Comparison of ENCODE assay signal across 18 cellular contexts in the genomic region with DNA sequence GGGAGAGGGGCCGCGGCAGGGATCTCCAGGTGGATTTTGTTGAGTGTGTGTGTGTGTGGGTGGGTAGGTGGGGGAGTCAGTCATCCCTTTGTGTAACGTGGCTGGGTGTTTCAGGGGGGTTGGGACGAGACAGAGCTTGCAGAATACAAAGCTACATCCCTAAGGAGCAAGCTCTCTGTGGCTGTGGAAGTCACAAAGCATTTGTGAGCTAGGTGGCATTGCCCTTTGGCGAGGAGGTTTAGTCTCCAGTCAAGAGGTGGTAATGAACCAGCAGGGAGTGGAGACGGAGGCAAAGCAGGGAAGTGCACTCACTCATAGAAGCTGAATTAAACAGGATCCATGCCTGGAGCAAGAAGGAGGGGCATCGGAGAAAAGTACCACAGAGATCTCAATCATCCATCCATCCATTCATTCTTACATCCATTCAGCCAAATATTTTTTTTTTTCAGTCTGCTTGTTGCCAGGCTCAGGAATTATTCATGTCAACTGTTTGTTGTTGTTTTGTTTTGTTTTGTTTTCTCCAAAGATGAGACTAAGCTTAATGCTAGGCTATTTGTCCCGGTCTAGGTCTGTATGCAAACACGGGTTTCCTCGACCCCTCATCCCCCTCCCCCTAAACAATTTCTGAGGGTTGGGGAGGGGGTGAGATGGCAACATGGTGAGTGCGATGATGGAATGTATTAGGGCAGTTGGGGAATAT. TPM values are rescaled to one million over a fixed set of nuclear protein-coding genes. Genes with fewer than 3 reads are reported as not detected.
DNase-seq lines count a peak whose midpoint lies in the region; ATAC-seq, FAIRE-seq and TF ChIP-seq lines count a peak whose summit lies in the region.
"Had no signal": no experiment of that assay in that cellular context is flagged by ENCODE, and none has a peak within 500 bp of the region (broad histone marks: within the 10 kb centered on the region; RNA-seq: fewer than 3 reads in every experiment).

No MANE protein-coding gene starts in this region.

- H3K4me3 Mint-ChIP-seq in GM23338: peak overlapping the region; percentile 72

- no peak for FAIRE-seq in H54 (lab: Jason Lieb, UNC)

- H3K79me1 ChIP-seq in neuronal stem cell (ENCODE audit: low read depth, low read length): no peaks in the 10 kb centered on the region

- ATAC-seq in GM23338 (peak; percentile 62), foreskin keratinocyte (peak; percentile 25), GM21529 (IDR thresholded peaks at IDR 0.05; ENCODE audit: unreplicated experiment) (no peak), HG03469 (IDR thresholded peaks at IDR 0.05; ENCODE audit: unreplicated experiment) (no peak)

- no peaks in the 10 kb centered on the region for H3K9me3 ChIP-seq in neuronal stem cell (replicated peaks in 1 of 2; ENCODE audit: control insufficient read depth in 2 of 2, insufficient read depth in 1 of 2, low read depth in 1 of 2, low read length in 2 of 2)

- H2BK12ac ChIP-seq in neuronal stem cell (ENCODE audit: low read length): no peak overlapping the region

- no peak overlapping the region for H4K8ac ChIP-seq in neuronal stem cell (ENCODE audit: low read depth, low read length)

- H3K36me3 ChIP-seq in GM23338 (ENCODE audit: insufficient read depth) (no peaks in the 10 kb centered on the region), neuronal stem cell (replicated peaks in 1 of 2; ENCODE audit: control insufficient read depth in 2 of 2, insufficient read depth in 2 of 2, low read length in 2 of 2) (no peaks in the 10 kb centered on the region)
- H3K36me3 ChIP-seq: cardiac muscle cell, WERI-Rb-1 had no signal

- H2BK5ac ChIP-seq in neuronal stem cell (ENCODE audit: low read length): no peak overlapping the region

- no peak overlapping the region for H2AK5ac ChIP-seq in neuronal stem cell (ENCODE audit: low read depth, low read length)

- TF ChIP-seq CTCF in GM23338 (conservative IDR thresholded peaks at IDR 0.05; ENCODE audit: low read depth in 2 of 2) (no peak), foreskin keratinocyte (conservative IDR thresholded peaks at IDR 0.05) (no peak)

- H2BK15ac ChIP-seq in neuronal stem cell (ENCODE audit: low read length): no peak overlapping the region

- no peaks in the 10 kb centered on the region for H3K79me2 ChIP-seq in GM23338 (replicated peaks; ENCODE audit: insufficient read depth)

- no CpG with 5 or more reads among the region's 11 CpGs for WGBS in neuronal stem cell (ENCODE audit: extremely low coverage in 2 of 2, insufficient read length in 2 of 2, insufficient replicate concordance in 1 of 2), 2 donors

- H3K4me2 ChIP-seq in GM23338: peak overlapping the region; percentile 92
- peak overlapping the region; percentile 80 for H3K4me2 ChIP-seq in neuronal stem cell (ENCODE audit: insufficient read depth, low read length, poor library complexity, severe bottlenecking)

- H3K4ac ChIP-seq in neuronal stem cell (ENCODE audit: low read length): no peak overlapping the region

- peaks cover 36% of the 10 kb centered on the region for H3K27me3 ChIP-seq in GM23338 (ENCODE audit: insufficient read depth)
- H3K27me3 ChIP-seq in foreskin keratinocyte: peaks cover 58% of the 10 kb centered on the region
- peaks cover 0 to 47% (median 17%) of the 10 kb centered on the region in 3 experiments for H3K27me3 ChIP-seq in neuronal stem cell (ENCODE audit: control insufficient read depth in 3 of 3, insufficient read depth in 3 of 3, low read depth in 1 of 3, low read length in 3 of 3)

- 0 out of 2 replicates have a peak, but pooled peaks cover 4% of the 10 kb centered on the region for H4K20me1 ChIP-seq in GM23338 (replicated peaks; ENCODE audit: insufficient read depth)

- H3K9ac ChIP-seq in neuronal stem cell (ENCODE audit: low read depth, low read length, poor library complexity): no peak overlapping the region

- no peak overlapping the region for H3K18ac ChIP-seq in neuronal stem cell (ENCODE audit: low read length)

- H3K9me2 ChIP-seq in GM23338 (ENCODE audit: insufficient read depth): no peaks in the 10 kb centered on the region

- H3K27ac Mint-ChIP-seq in GM23338: no peak overlapping the region

- TF ChIP-seq POLR2A in H54 (IDR thresholded peaks at IDR 0.05; ENCODE audit: low read depth, low read length): no peak

- H3K9me3 Mint-ChIP-seq in GM23338: no peaks in the 10 kb centered on the region

- no peak overlapping the region for H4K91ac ChIP-seq in neuronal stem cell (ENCODE audit: low read depth, low read length, poor library complexity)

- H3F3A ChIP-seq in GM23338 (replicated peaks; ENCODE audit: low read depth): no peaks in the 10 kb centered on the region

- peaks cover 19% of the 10 kb centered on the region for H3K27me3 Mint-ChIP-seq in GM23338 (ENCODE audit: insufficient read depth, low read depth, poor library complexity)

- no peak overlapping the region for H3K14ac ChIP-seq in neuronal stem cell (ENCODE audit: low read length)

- H2AFZ ChIP-seq in GM23338: peak overlapping the region; percentile 93; the same call in 1 of the 2 replicates
- no peak overlapping the region for H2AFZ ChIP-seq in neuronal stem cell (ENCODE audit: low read length)

- H3K4me3 ChIP-seq in GM23338: peak overlapping the region; percentile 81
- H3K4me3 ChIP-seq in neuronal stem cell (ENCODE audit: low read length in 2 of 2): peak overlapping the region in 1 of 2 donors; percentile 9

- DNase-seq in GM23338 (ENCODE audit: low spot score): peak; percentile 33
- peak; percentile 66 for DNase-seq in NCI-H510A treated with DMSO at 0.1 percent for 48 hours (lab: John Stamatoyannopoulos, UW)
- DNase-seq in foreskin keratinocyte: no peak
- no peak for DNase-seq in neuronal stem cell (ENCODE audit: low spot score)
- DNase-seq in H54 (ENCODE audit: insufficient read length, low spot score): no peak
- DNase-seq in NCI-H226: no peak
- DNase-seq: activated naive CD4-positive, alpha-beta T cell; KG1; mammary epithelial cell; NCI-H1436 treated with DMSO at 0.1 percent for 48 hours; stimulated activated CD4-positive, alpha-beta T cell treated with anti-CD3 and anti-CD28 coated beads, Interleukin-4, amount 100 ng/mL, for 24 hours; stimulated activated naive CD4-positive, alpha-beta T cell; WERI-Rb-1 had no signal

- no peaks in the 10 kb centered on the region for H3K36me3 Mint-ChIP-seq in GM23338 (ENCODE audit: low read depth)

- H3K27ac ChIP-seq in GM23338 (ENCODE audit: low read depth): no peak overlapping the region
- H3K27ac ChIP-seq in foreskin keratinocyte: no peak overlapping the region
- no peak overlapping the region for H3K27ac ChIP-seq in neuronal stem cell (replicated peaks; ENCODE audit: low read length)
- H3K27ac ChIP-seq: cardiac muscle cell, WERI-Rb-1 had no signal

- H3K4me1 Mint-ChIP-seq in GM23338: peaks cover 20% of the 10 kb centered on the region

- H3K4me1 ChIP-seq in GM23338 (ENCODE audit: insufficient read depth) (peaks cover 14% of the 10 kb centered on the region; the same call in 1 of the 2 replicates), foreskin keratinocyte (no peaks in the 10 kb centered on the region), neuronal stem cell (ENCODE audit: control insufficient read depth in 2 of 2, insufficient read depth in 1 of 2, low read depth in 1 of 2, low read length in 2 of 2) (peaks cover 0 to 5% of the 10 kb centered on the region in 2 donors)

- H3K23ac ChIP-seq in neuronal stem cell (ENCODE audit: low read depth, low read length, poor library complexity): no peak overlapping the region

- H2BK120ac ChIP-seq in neuronal stem cell (ENCODE audit: low read depth, low read length): no peak overlapping the region

TF ChIP-seq in GM23338, 12 proteins besides CTCF, POLR2A, EP300 and RAD21:
- no peak for TF ChIP-seq CREB1 (CRISPR knock-in tag; IDR thresholded peaks at IDR 0.05; ENCODE audit: low read depth)
- no peak for TF ChIP-seq POLR2AphosphoS5 (IDR thresholded peaks at IDR 0.05; ENCODE audit: low read depth)
- TF ChIP-seq, protein P1, sequence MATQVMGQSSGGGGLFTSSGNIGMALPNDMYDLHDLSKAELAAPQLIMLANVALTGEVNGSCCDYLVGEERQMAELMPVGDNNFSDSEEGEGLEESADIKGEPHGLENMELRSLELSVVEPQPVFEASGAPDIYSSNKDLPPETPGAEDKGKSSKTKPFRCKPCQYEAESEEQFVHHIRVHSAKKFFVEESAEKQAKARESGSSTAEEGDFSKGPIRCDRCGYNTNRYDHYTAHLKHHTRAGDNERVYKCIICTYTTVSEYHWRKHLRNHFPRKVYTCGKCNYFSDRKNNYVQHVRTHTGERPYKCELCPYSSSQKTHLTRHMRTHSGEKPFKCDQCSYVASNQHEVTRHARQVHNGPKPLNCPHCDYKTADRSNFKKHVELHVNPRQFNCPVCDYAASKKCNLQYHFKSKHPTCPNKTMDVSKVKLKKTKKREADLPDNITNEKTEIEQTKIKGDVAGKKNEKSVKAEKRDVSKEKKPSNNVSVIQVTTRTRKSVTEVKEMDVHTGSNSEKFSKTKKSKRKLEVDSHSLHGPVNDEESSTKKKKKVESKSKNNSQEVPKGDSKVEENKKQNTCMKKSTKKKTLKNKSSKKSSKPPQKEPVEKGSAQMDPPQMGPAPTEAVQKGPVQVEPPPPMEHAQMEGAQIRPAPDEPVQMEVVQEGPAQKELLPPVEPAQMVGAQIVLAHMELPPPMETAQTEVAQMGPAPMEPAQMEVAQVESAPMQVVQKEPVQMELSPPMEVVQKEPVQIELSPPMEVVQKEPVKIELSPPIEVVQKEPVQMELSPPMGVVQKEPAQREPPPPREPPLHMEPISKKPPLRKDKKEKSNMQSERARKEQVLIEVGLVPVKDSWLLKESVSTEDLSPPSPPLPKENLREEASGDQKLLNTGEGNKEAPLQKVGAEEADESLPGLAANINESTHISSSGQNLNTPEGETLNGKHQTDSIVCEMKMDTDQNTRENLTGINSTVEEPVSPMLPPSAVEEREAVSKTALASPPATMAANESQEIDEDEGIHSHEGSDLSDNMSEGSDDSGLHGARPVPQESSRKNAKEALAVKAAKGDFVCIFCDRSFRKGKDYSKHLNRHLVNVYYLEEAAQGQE (IDR thresholded peaks at IDR 0.05; ENCODE audit: unreplicated experiment): no peak
- no peak for TF ChIP-seq JUNB (IDR thresholded peaks at IDR 0.05; ENCODE audit: unreplicated experiment)
- TF ChIP-seq EZH2 (IDR thresholded peaks at IDR 0.05; ENCODE audit: low read depth, unreplicated experiment): no peak
- no peak for TF ChIP-seq STAT1 (IDR thresholded peaks at IDR 0.05; ENCODE audit: unreplicated experiment)
- no peak for TF ChIP-seq ZNF114 (CRISPR knock-in tag; IDR thresholded peaks at IDR 0.05)
- no peak for TF ChIP-seq ZNF331 (CRISPR knock-in tag; IDR thresholded peaks at IDR 0.05; ENCODE audit: low read depth)
- no peak for TF ChIP-seq NANOG (IDR thresholded peaks at IDR 0.05; ENCODE audit: borderline replicate concordance)

RNA-seq across cellular contexts. Expression of gene HCRTR2, which starts 0.9 kb away (rescaled TPM):
- not detected in 2 replicates for total RNA-seq in GM23338 (2014; rRNA removed; shearing (Covaris generic))
- polyA plus RNA-seq in GM23338 (2016; fragmentation: Nextera tagmentation; extraction: Ambion mirVana) (0.12 and 0.15 TPM in 2 replicates), foreskin keratinocyte (not detected in 2 replicates)
- not detected in 2 replicates for total RNA-seq in foreskin keratinocyte
- polyA plus RNA-seq in neuronal stem cell (2013, experiment 1 of 2): not detected
- 0.01 TPM for polyA plus RNA-seq in neuronal stem cell (2013, experiment 2 of 2)
- total RNA-seq: cardiac muscle cell, mammary epithelial cell, pulmonary artery endothelial cell had no signal
- polyA plus RNA-seq: BJ, cardiac muscle cell, mammary epithelial cell had no signal

Comparison
In these comparisons a context has a peak if more than half of its experiments do, and no peak if none do; other contexts are left out.
1. ATAC-seq: peak in GM23338 (single experiment) and foreskin keratinocyte (single experiment); none in GM21529 (single experiment) and HG03469 (single experiment).
2. DNase-seq: peak in GM23338 (single experiment) and NCI-H510A treated with DMSO at 0.1 percent for 48 hours (single experiment); none in foreskin keratinocyte (0 of 2), neuronal stem cell (single experiment), H54 (single experiment) and NCI-H226 (single experiment).